ENCODE assay signal across 14 cellular contexts in the genomic region with DNA sequence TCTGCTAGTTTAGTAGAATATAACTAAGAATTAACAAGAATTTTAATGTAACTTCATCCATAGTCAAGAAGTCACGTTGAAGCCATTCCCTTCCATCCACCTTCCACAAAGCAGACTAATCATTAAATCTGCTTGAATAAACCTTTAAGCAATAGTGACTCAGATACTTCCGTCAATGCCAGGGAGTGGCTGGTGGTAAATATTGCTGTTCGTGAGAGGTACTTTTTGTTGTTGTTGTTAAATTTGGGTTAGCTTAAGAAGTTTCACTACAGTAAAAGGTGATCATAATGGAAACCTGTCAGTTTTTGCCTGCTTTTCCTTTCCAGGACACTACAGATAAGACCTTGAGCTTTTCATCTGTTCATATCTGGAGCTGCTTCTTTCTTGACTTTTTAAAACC.
DNase-seq lines count a peak whose midpoint lies in the region; ATAC-seq, FAIRE-seq and TF ChIP-seq lines count a peak whose summit lies in the region.
"Had no signal": no experiment of that assay in that cellular context is flagged by ENCODE, and none has a peak within 500 bp of the region (broad histone marks: within the 10 kb centered on the region; RNA-seq: fewer than 3 reads in every experiment).

No MANE protein-coding gene starts in this region.

- peak; percentile 76 for ATAC-seq in GM19025 (IDR thresholded peaks at IDR 0.05; ENCODE audit: low read depth, unreplicated experiment)
- ATAC-seq in HG02588 (IDR thresholded peaks at IDR 0.05; ENCODE audit: unreplicated experiment), result peak; percentile 80
- ATAC-seq in HG03439 (IDR thresholded peaks at IDR 0.05; ENCODE audit: unreplicated experiment), result peak; percentile 78
- peak; percentile 90 for ATAC-seq in memory B cell (ENCODE audit: low read depth)
- no peak for ATAC-seq in GM18502 (IDR thresholded peaks at IDR 0.05; ENCODE audit: poor library complexity, unreplicated experiment)
- ATAC-seq: activated CD4-positive, CD25-positive, alpha-beta regulatory T cell treated with anti-CD3 and anti-CD28 coated beads, Interleukin-2, amount 50 U/mL, for 24 hours; gastrocnemius medialis; GM23338 had no signal

- H3K27ac Mint-ChIP-seq in memory B cell (peak overlapping the region; percentile 73), progenitor cell of endocrine pancreas (no peak overlapping the region)
- H3K27ac Mint-ChIP-seq: activated naive CD4-positive, alpha-beta T cell treated with anti-CD3 and anti-CD28 coated beads, Interleukin-2, amount 50 U/mL, for 24 hours; GM23338 had no signal

- H3K27me3 Mint-ChIP-seq in memory B cell, result peaks cover 4% of the 10 kb centered on the region
- H3K27me3 Mint-ChIP-seq in progenitor cell of endocrine pancreas, result no peaks in the 10 kb centered on the region
- H3K27me3 Mint-ChIP-seq: activated naive CD4-positive, alpha-beta T cell treated with anti-CD3 and anti-CD28 coated beads, Interleukin-2, amount 50 U/mL, for 24 hours had no signal

- no peak overlapping the region for H3K4me3 Mint-ChIP-seq in memory B cell
- no peak overlapping the region for H3K4me3 Mint-ChIP-seq in progenitor cell of endocrine pancreas (ENCODE audit: low read depth)
- H3K4me3 Mint-ChIP-seq: activated naive CD4-positive, alpha-beta T cell treated with anti-CD3 and anti-CD28 coated beads, Interleukin-2, amount 50 U/mL, for 24 hours; GM23338 had no signal

- DNase-seq in memory B cell (ENCODE audit: low spot score in 2 of 2) (peak in 1 of 2 donors; percentile 28), progenitor cell of endocrine pancreas (ENCODE audit: low spot score, unreplicated experiment) (no peak), D721Med (ENCODE audit: insufficient read length, low spot score) (no peak)
- no peak for DNase-seq in effector CD8-positive, alpha-beta T cell (lab: John Stamatoyannopoulos, UW)
- DNase-seq: gastrocnemius medialis, mesenchymal stem cell, NCI-H1105 had no signal

- H3K9me3 Mint-ChIP-seq in memory B cell, result no peaks in the 10 kb centered on the region
- no peaks in the 10 kb centered on the region for H3K9me3 Mint-ChIP-seq in progenitor cell of endocrine pancreas (ENCODE audit: low read depth)
- H3K9me3 Mint-ChIP-seq: activated naive CD4-positive, alpha-beta T cell treated with anti-CD3 and anti-CD28 coated beads, Interleukin-2, amount 50 U/mL, for 24 hours; GM23338 had no signal

- TF ChIP-seq CTCF in progenitor cell of endocrine pancreas (IDR thresholded peaks at IDR 0.05; ENCODE audit: unreplicated experiment), result no peak
- TF ChIP-seq CTCF in D721Med (IDR thresholded peaks at IDR 0.05; ENCODE audit: insufficient read depth, missing control alignments), result no peak

- H3K36me3 Mint-ChIP-seq in memory B cell (no peaks in the 10 kb centered on the region), progenitor cell of endocrine pancreas (ENCODE audit: insufficient read depth) (no peaks in the 10 kb centered on the region)
- H3K36me3 Mint-ChIP-seq: activated naive CD4-positive, alpha-beta T cell treated with anti-CD3 and anti-CD28 coated beads, Interleukin-2, amount 50 U/mL, for 24 hours had no signal

- no peak for FAIRE-seq in D721Med (lab: Jason Lieb, UNC)

- peaks cover 11% of the 10 kb centered on the region for H3K4me1 Mint-ChIP-seq in memory B cell
- peaks cover 8% of the 10 kb centered on the region for H3K4me1 Mint-ChIP-seq in progenitor cell of endocrine pancreas (ENCODE audit: low read depth)
- H3K4me1 Mint-ChIP-seq: activated naive CD4-positive, alpha-beta T cell treated with anti-CD3 and anti-CD28 coated beads, Interleukin-2, amount 50 U/mL, for 24 hours; GM23338 had no signal
